Comparison of ENCODE assay signal across 1 cellular context in the genomic region with DNA sequence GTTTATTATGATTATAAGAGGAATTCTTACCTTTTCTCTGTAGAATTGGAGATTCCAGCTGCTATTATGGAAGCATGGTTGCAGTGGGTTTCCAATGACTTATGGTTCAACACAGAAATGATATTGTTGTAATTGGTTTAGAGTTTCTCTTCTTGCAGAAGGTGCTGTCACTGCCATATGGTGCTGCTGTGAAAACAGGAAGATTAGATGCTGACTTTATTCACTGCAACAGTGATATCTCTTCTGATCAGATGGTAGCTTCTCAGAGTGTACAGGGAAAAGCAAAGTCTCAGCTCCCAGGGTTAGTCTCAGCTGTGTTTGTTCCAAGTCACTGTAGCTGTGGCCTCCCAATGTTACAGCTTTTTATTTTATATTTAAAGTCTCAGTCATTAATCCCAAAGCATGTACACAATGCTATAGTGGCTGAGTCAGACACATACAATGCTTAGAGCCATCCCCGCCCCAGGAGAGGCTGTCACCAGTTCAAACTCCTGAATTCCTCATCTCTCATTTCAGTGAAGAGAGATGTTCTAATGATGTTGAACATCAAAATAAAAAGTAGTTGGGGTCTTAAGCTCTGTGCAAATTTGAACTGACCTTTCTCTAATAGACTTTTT.
TF ChIP-seq lines count a peak whose summit lies in the region.

No MANE protein-coding gene starts in this region.

TF ChIP-seq in IMR-90, 13 proteins besides CTCF, POLR2A, EP300 and RAD21:
- no peak for TF ChIP-seq MXI1 (IDR thresholded peaks at IDR 0.05; ENCODE audit: borderline replicate concordance, low read depth, low read length)
- TF ChIP-seq MAZ (IDR thresholded peaks at IDR 0.05; ENCODE audit: borderline replicate concordance, low read depth, low read length), result no peak
- no peak for TF ChIP-seq NFE2L2 (IDR thresholded peaks at IDR 0.05; ENCODE audit: low read depth, low read length)
- TF ChIP-seq, protein P1, sequence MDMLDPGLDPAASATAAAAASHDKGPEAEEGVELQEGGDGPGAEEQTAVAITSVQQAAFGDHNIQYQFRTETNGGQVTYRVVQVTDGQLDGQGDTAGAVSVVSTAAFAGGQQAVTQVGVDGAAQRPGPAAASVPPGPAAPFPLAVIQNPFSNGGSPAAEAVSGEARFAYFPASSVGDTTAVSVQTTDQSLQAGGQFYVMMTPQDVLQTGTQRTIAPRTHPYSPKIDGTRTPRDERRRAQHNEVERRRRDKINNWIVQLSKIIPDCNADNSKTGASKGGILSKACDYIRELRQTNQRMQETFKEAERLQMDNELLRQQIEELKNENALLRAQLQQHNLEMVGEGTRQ (IDR thresholded peaks at IDR 0.05; ENCODE audit: low read depth, low read length), result no peak
- TF ChIP-seq CEBPB (IDR thresholded peaks at IDR 0.05; ENCODE audit: low read depth, low read length), result no peak
